1 cellular context compared by ENCODE assay signal in genomic region chr13:49651775-49652690, GRCh38.
TF ChIP-seq lines count a peak whose summit lies in the region.

No MANE protein-coding gene starts in this region.

TF ChIP-seq in K562, 482 proteins besides CTCF, POLR2A, EP300 and RAD21 (continued from another document):
- no peak for TF ChIP-seq ZNF740 (CRISPR knock-in tag; IDR thresholded peaks at IDR 0.05)
- 0 out of 4 replicates have a peak, but pooled peaks of 1 of the 2 experiments have one; percentile 54 for TF ChIP-seq ZNF740 (tag; IDR thresholded peaks at IDR 0.05)
